ENCODE assay signal across 9 cellular contexts in genomic region chr10:72736176-72736795, GRCh38. TPM values are rescaled to one million over a fixed set of nuclear protein-coding genes. Genes with fewer than 3 reads are reported as not detected.
DNase-seq lines count a peak whose midpoint lies in the region; ATAC-seq, FAIRE-seq and TF ChIP-seq lines count a peak whose summit lies in the region.
"Had no signal": no experiment of that assay in that cellular context is flagged by ENCODE, and none has a peak within 500 bp of the region (broad histone marks: within the 10 kb centered on the region; RNA-seq: fewer than 3 reads in every experiment).

No MANE protein-coding gene starts in this region.

- no peak overlapping the region for H3K4me3 Mint-ChIP-seq in activated CD8-positive, alpha-beta memory T cell treated with anti-CD3 and anti-CD28 coated beads, Interleukin-2, amount 10 ng/mL, durations not matched to agents 7 days and 5 days

- H3K9me3 Mint-ChIP-seq in activated CD8-positive, alpha-beta memory T cell treated with anti-CD3 and anti-CD28 coated beads, Interleukin-2, amount 10 ng/mL, durations not matched to agents 7 days and 5 days (ENCODE audit: low read depth) = no peaks in the 10 kb centered on the region

- no peak for ATAC-seq in activated CD8-positive, alpha-beta memory T cell treated with anti-CD3 and anti-CD28 coated beads, Interleukin-2, amount 10 ng/mL, durations not matched to agents 7 days and 5 days

- CTCF ChIA-PET in activated CD8-positive, alpha-beta memory T cell treated with anti-CD3 and anti-CD28 coated beads, Interleukin-2, amount 10 ng/mL, durations not matched to agents 7 days and 5 days (lab: Charles Lee) = no interaction called here

- no peak for FAIRE-seq in HTR-8/SVneo (lab: Jason Lieb, UNC)

- DNase-seq in NCI-H2081 (lab: John Stamatoyannopoulos, UW) = peak; percentile 40 to 60
- no peak for DNase-seq in NCI-H2081 treated with DMSO at 0.1 percent for 48 hours (lab: John Stamatoyannopoulos, UW)
- DNase-seq in ascending aorta (ENCODE audit: low spot score in 2 of 2) = no peak
- DNase-seq in iris pigment epithelial cell (ENCODE audit: low read depth) = peak; percentile 32
- no peak for DNase-seq in tibial artery
- DNase-seq in RKO (ENCODE audit: low spot score) = no peak
- no peak for DNase-seq in HTR-8/SVneo (ENCODE audit: insufficient read length, low spot score)
- DNase-seq in activated CD8-positive, alpha-beta memory T cell treated with anti-CD3 and anti-CD28 coated beads, Interleukin-2, amount 10 ng/mL, durations not matched to agents 7 days and 5 days = no peak
- DNase-seq: right lobe of liver had no signal

- no peaks in the 10 kb centered on the region for H3K4me1 Mint-ChIP-seq in activated CD8-positive, alpha-beta memory T cell treated with anti-CD3 and anti-CD28 coated beads, Interleukin-2, amount 10 ng/mL, durations not matched to agents 7 days and 5 days

- H3K36me3 ChIP-seq in ascending aorta = no peaks in the 10 kb centered on the region
- no peaks in the 10 kb centered on the region for H3K36me3 ChIP-seq in tibial artery
- H3K36me3 ChIP-seq: right lobe of liver had no signal

- H3K27me3 Mint-ChIP-seq in activated CD8-positive, alpha-beta memory T cell treated with anti-CD3 and anti-CD28 coated beads, Interleukin-2, amount 10 ng/mL, durations not matched to agents 7 days and 5 days = no peaks in the 10 kb centered on the region

- H3K27ac Mint-ChIP-seq in activated CD8-positive, alpha-beta memory T cell treated with anti-CD3 and anti-CD28 coated beads, Interleukin-2, amount 10 ng/mL, durations not matched to agents 7 days and 5 days = no peak overlapping the region

- H3K27me3 ChIP-seq in ascending aorta = no peaks in the 10 kb centered on the region
- H3K27me3 ChIP-seq in tibial artery = no peaks in the 10 kb centered on the region
- H3K27me3 ChIP-seq: right lobe of liver had no signal

- H3K9me3 ChIP-seq in ascending aorta (no peaks in the 10 kb centered on the region), tibial artery (no peaks in the 10 kb centered on the region)
- H3K9me3 ChIP-seq: right lobe of liver had no signal

- H3K4me3 ChIP-seq in ascending aorta (no peak overlapping the region), tibial artery (no peak overlapping the region)
- H3K4me3 ChIP-seq: right lobe of liver had no signal

- TF ChIP-seq CTCF in ascending aorta (IDR thresholded peaks at IDR 0.05) (no peak), tibial artery (IDR thresholded peaks at IDR 0.05) (no peak)

- H3K36me3 Mint-ChIP-seq in activated CD8-positive, alpha-beta memory T cell treated with anti-CD3 and anti-CD28 coated beads, Interleukin-2, amount 10 ng/mL, durations not matched to agents 7 days and 5 days = no peaks in the 10 kb centered on the region

- H3K4me1 ChIP-seq in ascending aorta (peaks cover 14 to 25% of the 10 kb centered on the region in 2 donors), tibial artery (peaks cover 0 to 74% (median 19%) of the 10 kb centered on the region in 4 donors)
- H3K4me1 ChIP-seq: right lobe of liver had no signal

- peak overlapping the region; percentile 59 to 67 for H3K27ac ChIP-seq in ascending aorta
- peak overlapping the region; percentile 46 to 72 for H3K27ac ChIP-seq in tibial artery
- H3K27ac ChIP-seq: right lobe of liver had no signal

- intact Hi-C loops in ascending aorta (cut with DNase I) = loop anchor here (5.0 kb wide), 1 partner anchor 34 kb away; no protein-coding TSS in a partner anchor
- intact Hi-C loops in tibial artery (cut with DNase I; ENCODE audit: low total_unique reads) = no loop called here

RNA-seq across cellular contexts. Expression of gene MCU, which starts 44.3 kb away (rescaled TPM):
- 22.0 TPM for total RNA-seq in ascending aorta
- total RNA-seq in activated CD8-positive, alpha-beta memory T cell treated with anti-CD3 and anti-CD28 coated beads, Interleukin-2, amount 10 ng/mL, durations not matched to agents 7 days and 5 days = 10 to 100 TPM in 1 of 2 experiments, 1 to 10 TPM in 1; 8.7 to 13.6 TPM

Comparison
In these comparisons a context has a peak if more than half of its experiments do, and no peak if none do; other contexts are left out.
1. DNase-seq: peak in NCI-H2081 (2 of 2) and iris pigment epithelial cell (single experiment); none in NCI-H2081 treated with DMSO at 0.1 percent for 48 hours (single experiment), ascending aorta (0 of 2), tibial artery (0 of 2), RKO (single experiment), HTR-8/SVneo (single experiment) and activated CD8-positive, alpha-beta memory T cell treated with anti-CD3 and anti-CD28 coated beads, Interleukin-2, amount 10 ng/mL, durations not matched to agents 7 days and 5 days (single experiment).